In the genomic region with DNA sequence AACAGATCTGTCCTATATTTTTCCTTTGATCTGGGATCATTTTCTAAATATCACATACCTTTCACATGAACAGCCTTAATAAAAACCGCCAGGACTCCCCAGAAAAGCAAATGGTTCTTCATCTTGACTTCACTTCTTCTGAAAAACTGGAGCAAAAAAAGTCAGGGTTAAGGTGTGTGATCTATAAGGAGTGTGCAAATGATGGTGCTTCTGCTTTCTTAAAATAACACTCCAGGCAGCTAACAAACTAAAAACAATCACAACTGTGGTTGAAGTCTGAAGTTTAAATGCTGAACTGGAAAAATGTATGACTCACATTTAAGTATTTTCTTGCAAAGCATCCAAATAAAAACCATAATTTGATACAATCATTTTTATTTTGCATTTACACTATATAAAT, we compare ENCODE assay signal across 11 cellular contexts. TPM values are rescaled to one million over a fixed set of nuclear protein-coding genes. Genes with fewer than 3 reads are reported as not detected.
DNase-seq lines count a peak whose midpoint lies in the region; ATAC-seq and TF ChIP-seq lines count a peak whose summit lies in the region.
"Had no signal": no experiment of that assay in that cellular context is flagged by ENCODE, and none has a peak within 500 bp of the region (broad histone marks: within the 10 kb centered on the region; RNA-seq: fewer than 3 reads in every experiment).

Gene JCHAIN, minus strand, starts transcription at position 140 of the 400 bp plus-strand sequence. Its CDS starts 18 bp downstream, at position 122.

- no peak for DNase-seq in lower lobe of right lung
- no peak for DNase-seq in medulla oblongata (ENCODE audit: extremely low spot score)
- DNase-seq in psoas muscle: no peak
- DNase-seq in COR-L47 (lab: John Stamatoyannopoulos, UW): no peak
- DNase-seq in endodermal cell: no peak
- DNase-seq: activated naive CD8-positive, alpha-beta T cell treated with anti-CD3 and anti-CD28 coated beads, Interleukin-2, amount 10 ng/mL, durations not matched to agents 7 days and 5 days; stimulated activated CD4-positive, alpha-beta T cell treated with anti-CD3 and anti-CD28 coated beads, Interleukin-1b, Interleukin-23, amount 100 ng/mL, for 48 hours had no signal

- no peaks in the 10 kb centered on the region for H3K9me3 Mint-ChIP-seq in IgD-negative memory B cell
- H3K9me3 Mint-ChIP-seq in endodermal cell: no peaks in the 10 kb centered on the region
- H3K9me3 Mint-ChIP-seq: activated naive CD8-positive, alpha-beta T cell treated with anti-CD3 and anti-CD28 coated beads, Interleukin-2, amount 10 ng/mL, durations not matched to agents 7 days and 5 days had no signal

- H3K27ac ChIP-seq in DOHH2 (ENCODE audit: low read depth, low read length) (peak within 1 kb of the TSS; percentile 99), lower lobe of right lung (no peak within 1 kb of the TSS), psoas muscle (no peak within 1 kb of the TSS), endodermal cell (ENCODE audit: low read depth, low read length) (no peak within 1 kb of the TSS)

- H3K36me3 Mint-ChIP-seq in IgD-negative memory B cell (peaks cover 7% of the 10 kb centered on the region), endodermal cell (ENCODE audit: low read depth) (no peaks in the 10 kb centered on the region)
- H3K36me3 Mint-ChIP-seq: activated naive CD8-positive, alpha-beta T cell treated with anti-CD3 and anti-CD28 coated beads, Interleukin-2, amount 10 ng/mL, durations not matched to agents 7 days and 5 days had no signal

- H3K4me3 ChIP-seq in DOHH2 (ENCODE audit: low read length) (peak within 1 kb of the TSS; percentile 85), lower lobe of right lung (no peak within 1 kb of the TSS), psoas muscle (no peak within 1 kb of the TSS), endodermal cell (ENCODE audit: low read length) (no peak within 1 kb of the TSS)

- ATAC-seq in GM21381 (IDR thresholded peaks at IDR 0.05; ENCODE audit: unreplicated experiment): peak; percentile 51
- ATAC-seq in lower lobe of right lung: no peak
- no peak for ATAC-seq in psoas muscle

- H3K9ac ChIP-seq in endodermal cell (ENCODE audit: extremely low read depth, low read length, poor library complexity, severe bottlenecking): no peak within 1 kb of the TSS

- intact Hi-C loops in lower lobe of right lung (cut with DNase I): no loop called here
- intact Hi-C loops in psoas muscle (cut with DNase I): no loop called here

- H3K27ac Mint-ChIP-seq in IgD-negative memory B cell: peak within 1 kb of the TSS; percentile 1 to 39 (median 13)
- no peak within 1 kb of the TSS for H3K27ac Mint-ChIP-seq in endodermal cell
- H3K27ac Mint-ChIP-seq: activated naive CD8-positive, alpha-beta T cell treated with anti-CD3 and anti-CD28 coated beads, Interleukin-2, amount 10 ng/mL, durations not matched to agents 7 days and 5 days had no signal

- H3K27me3 Mint-ChIP-seq in IgD-negative memory B cell: no peaks in the 10 kb centered on the region
- H3K27me3 Mint-ChIP-seq in endodermal cell (ENCODE audit: insufficient read depth): peaks cover 5% of the 10 kb centered on the region

- H3K9me3 ChIP-seq in DOHH2 (ENCODE audit: control insufficient read depth, insufficient read depth, low read length) (no peaks in the 10 kb centered on the region), lower lobe of right lung (no peaks in the 10 kb centered on the region), psoas muscle (no peaks in the 10 kb centered on the region), endodermal cell (ENCODE audit: control insufficient read depth, low read length) (no peaks in the 10 kb centered on the region)

- H3K36me3 ChIP-seq in DOHH2 (ENCODE audit: control insufficient read depth, low read length): peaks cover 57% of the 10 kb centered on the region
- H3K36me3 ChIP-seq in lower lobe of right lung: no peaks in the 10 kb centered on the region
- H3K36me3 ChIP-seq in psoas muscle (ENCODE audit: insufficient read depth in 1 of 2, low read depth in 1 of 2): no peaks in the 10 kb centered on the region
- no peaks in the 10 kb centered on the region for H3K36me3 ChIP-seq in endodermal cell (ENCODE audit: control insufficient read depth, insufficient read depth, low read length)

- H3K4me1 Mint-ChIP-seq in IgD-negative memory B cell (peaks cover 36 to 39% (median 37%) of the 10 kb centered on the region in 3 donors), endodermal cell (peaks cover 8% of the 10 kb centered on the region)

- H3K9me2 ChIP-seq in DOHH2 (replicated peaks; ENCODE audit: control insufficient read depth, low read length): no peaks in the 10 kb centered on the region

- H3K79me2 ChIP-seq in DOHH2 (ENCODE audit: control insufficient read depth, low read length): peaks cover 100% of the 10 kb centered on the region

- TF ChIP-seq CTCF in DOHH2 (IDR thresholded peaks at IDR 0.05; ENCODE audit: low read depth, low read length, poor library complexity, severe bottlenecking): no peak
- TF ChIP-seq CTCF in lower lobe of right lung (IDR thresholded peaks at IDR 0.05): no peak
- no peak for TF ChIP-seq CTCF in psoas muscle (IDR thresholded peaks at IDR 0.05)
- TF ChIP-seq CTCF in endodermal cell (conservative IDR thresholded peaks at IDR 0.05): no peak

- peaks cover 70% of the 10 kb centered on the region for H3F3A ChIP-seq in DOHH2 (ENCODE audit: control insufficient read depth, insufficient read depth)

- peaks cover 46% of the 10 kb centered on the region for H3K4me1 ChIP-seq in DOHH2 (ENCODE audit: control insufficient read depth, low read length)
- no peaks in the 10 kb centered on the region for H3K4me1 ChIP-seq in lower lobe of right lung
- no peaks in the 10 kb centered on the region for H3K4me1 ChIP-seq in psoas muscle
- peaks cover 2% of the 10 kb centered on the region for H3K4me1 ChIP-seq in endodermal cell (ENCODE audit: control insufficient read depth, insufficient read depth, low read length)

- WGBS in psoas muscle, 3 donors: 52 to 79% (median 66%) methylated on average over 1 of the region's 1 CpG
- WGBS in endodermal cell (ENCODE audit: insufficient coverage in 1 of 2, insufficient read length in 1 of 2), 2 experiments: 88% methylated on average over 1 of the region's 1 CpG; no CpG with 5 or more reads in 1 of the 2 experiments

- peak within 1 kb of the TSS; percentile 87 to 94 (median 90) for H3K4me3 Mint-ChIP-seq in IgD-negative memory B cell
- H3K4me3 Mint-ChIP-seq in endodermal cell: no peak within 1 kb of the TSS
- H3K4me3 Mint-ChIP-seq: activated naive CD8-positive, alpha-beta T cell treated with anti-CD3 and anti-CD28 coated beads, Interleukin-2, amount 10 ng/mL, durations not matched to agents 7 days and 5 days had no signal

- H3K4me2 ChIP-seq in DOHH2 (ENCODE audit: low read length): peak within 1 kb of the TSS; percentile 98

- no peaks in the 10 kb centered on the region for H3K27me3 ChIP-seq in DOHH2 (ENCODE audit: control insufficient read depth, low read length)
- no peaks in the 10 kb centered on the region for H3K27me3 ChIP-seq in lower lobe of right lung (ENCODE audit: low read depth)
- no peaks in the 10 kb centered on the region for H3K27me3 ChIP-seq in psoas muscle (ENCODE audit: insufficient read depth in 3 of 3, low read length in 2 of 3)
- peaks cover 8% of the 10 kb centered on the region for H3K27me3 ChIP-seq in endodermal cell (ENCODE audit: control insufficient read depth, insufficient read depth, low read length, poor library complexity, severe bottlenecking)

- no peaks in the 10 kb centered on the region for H4K20me1 ChIP-seq in DOHH2 (ENCODE audit: control insufficient read depth, insufficient read depth, low read depth, low read length)

RNA-seq across cellular contexts. Expression of gene JCHAIN, which starts in this region (rescaled TPM):
- 1,651 TPM for polyA plus RNA-seq in IgD-negative memory B cell
- 191 TPM for total RNA-seq in lower lobe of right lung
- 1 to 10 TPM in 3 of 4 donors, under 1 TPM in 1; 0.50 to 3.0 (median 1.7) TPM for total RNA-seq in psoas muscle
- polyA plus RNA-seq in psoas muscle: under 1 TPM; 0.13 to 0.73 (median 0.15) TPM
- not detected for total RNA-seq in endodermal cell
- polyA plus RNA-seq in endodermal cell (2013, experiment 1 of 2): not detected
- not detected for polyA plus RNA-seq in endodermal cell (2013, experiment 2 of 2)
- total RNA-seq: lung microvascular endothelial cell had no signal

Comparison
In these comparisons a context has a peak if more than half of its experiments do, and no peak if none do; other contexts are left out.
1. RNA of gene JCHAIN (total RNA-seq): 191 TPM in lower lobe of right lung (single experiment); 0.50 to 3.0 TPM in psoas muscle and not detected in endodermal cell; every median in the first group is over 10 times any median in the second.
2. RNA of gene JCHAIN (polyA plus RNA-seq): 1,651 TPM in IgD-negative memory B cell (single experiment); 0.13 to 0.73 TPM in psoas muscle; every median in the first group is over 100 times any median in the second.